27 cellular contexts compared by ENCODE assay signal in genomic region chrX:24748196-24748595, GRCh38.
"Had no signal": no experiment of that assay in that cellular context is flagged by ENCODE, and none has a peak within 500 bp of the region (broad histone marks: within the 10 kb centered on the region; RNA-seq: fewer than 3 reads in every experiment).

No MANE protein-coding gene starts in this region.

- H3K27ac Mint-ChIP-seq: immature natural killer cell; naive thymus-derived CD8-positive, alpha-beta T cell; nephron; stimulated activated memory B cell treated with anti-CD40 and anti-IgM and Interleukin-4, amounts not matched to agents 10 μg/mL and 1 μg/mL and 100 μg/mL, for 72 hours; stimulated activated naive CD8-positive, alpha-beta T cell treated with anti-CD3 and anti-CD28 coated beads, Interleukin-15, amount 100 ng/mL, for 72 hours; type B pancreatic cell had no signal

- H3K4me2 ChIP-seq: smooth muscle cell had no signal

- H3K9me3 Mint-ChIP-seq: immature natural killer cell; naive thymus-derived CD8-positive, alpha-beta T cell; nephron; neural crest cell; stimulated activated memory B cell treated with anti-CD40 and anti-IgM and Interleukin-4, amounts not matched to agents 10 μg/mL and 1 μg/mL and 100 μg/mL, for 72 hours; stimulated activated naive CD8-positive, alpha-beta T cell treated with anti-CD3 and anti-CD28 coated beads, Interleukin-15, amount 100 ng/mL, for 72 hours; type B pancreatic cell had no signal

- H3K9me3 ChIP-seq: left lung, lower lobe of right lung, pancreas, right atrium auricular region, right lobe of liver, tibial nerve, uterus had no signal

- H3K4me1 Mint-ChIP-seq: immature natural killer cell; naive thymus-derived CD8-positive, alpha-beta T cell; neural crest cell; stimulated activated memory B cell treated with anti-CD40 and anti-IgM and Interleukin-4, amounts not matched to agents 10 μg/mL and 1 μg/mL and 100 μg/mL, for 72 hours; stimulated activated naive CD8-positive, alpha-beta T cell treated with anti-CD3 and anti-CD28 coated beads, Interleukin-15, amount 100 ng/mL, for 72 hours had no signal

- H3K27me3 Mint-ChIP-seq: naive thymus-derived CD8-positive, alpha-beta T cell; stimulated activated memory B cell treated with anti-CD40 and anti-IgM and Interleukin-4, amounts not matched to agents 10 μg/mL and 1 μg/mL and 100 μg/mL, for 72 hours; stimulated activated naive CD8-positive, alpha-beta T cell treated with anti-CD3 and anti-CD28 coated beads, Interleukin-15, amount 100 ng/mL, for 72 hours; type B pancreatic cell had no signal

- H3K36me3 Mint-ChIP-seq: immature natural killer cell had no signal

- H3K4me1 ChIP-seq: left lung, lower lobe of right lung, pancreas, right atrium auricular region, right lobe of liver, tibial nerve, uterus had no signal

- DNase-seq: immature natural killer cell; kidney; left colon; left lung; lower lobe of right lung; mammary epithelial cell; mesenchymal stem cell; naive thymus-derived CD8-positive, alpha-beta T cell; nucleus accumbens; pancreas; posterior cingulate gyrus; right lobe of liver; stimulated activated CD4-positive, alpha-beta T cell treated with anti-CD3 and anti-CD28 coated beads, Interleukin-1b, Interleukin-23, amount 100 ng/mL, for 48 hours; stimulated activated CD4-positive, alpha-beta T cell treated with anti-CD3 and anti-CD28 coated beads, Interleukin-2, amount 100 ng/mL, for 48 hours; stimulated activated CD4-positive, alpha-beta T cell treated with anti-CD3 and anti-CD28 coated beads, Interleukin-4, amount 100 ng/mL, for 4 hours; stimulated activated CD8-positive, alpha-beta memory T cell treated with anti-CD3 and anti-CD28 coated beads, Interleukin-4, amount 100 ng/mL, for 48 hours; stimulated activated naive CD4-positive, alpha-beta T cell treated with Interleukin-2 at 50 U/mL for 16 hours; stimulated activated naive CD8-positive, alpha-beta T cell treated with anti-CD3 and anti-CD28 coated beads, Interleukin-15, amount 100 ng/mL, for 72 hours; substantia nigra; uterus had no signal

- ATAC-seq: left colon; left lung; lower lobe of right lung; naive thymus-derived CD8-positive, alpha-beta T cell; pancreas; right lobe of liver; stimulated activated memory B cell treated with anti-CD40 and anti-IgM and Interleukin-4, amounts not matched to agents 10 μg/mL and 1 μg/mL and 100 μg/mL, for 72 hours; stimulated activated naive CD8-positive, alpha-beta T cell treated with anti-CD3 and anti-CD28 coated beads, Interleukin-15, amount 100 ng/mL, for 72 hours had no signal

- H3K4me3 ChIP-seq: left lung, lower lobe of right lung, pancreas, right atrium auricular region, right lobe of liver, smooth muscle cell, tibial nerve, uterus had no signal

- H3K27me3 ChIP-seq: left lung, right lobe of liver, uterus had no signal

- H3K4me3 Mint-ChIP-seq: immature natural killer cell; naive thymus-derived CD8-positive, alpha-beta T cell; nephron; neural crest cell; stimulated activated memory B cell treated with anti-CD40 and anti-IgM and Interleukin-4, amounts not matched to agents 10 μg/mL and 1 μg/mL and 100 μg/mL, for 72 hours; stimulated activated naive CD8-positive, alpha-beta T cell treated with anti-CD3 and anti-CD28 coated beads, Interleukin-15, amount 100 ng/mL, for 72 hours; type B pancreatic cell had no signal

- H3K27ac ChIP-seq: left lung, lower lobe of right lung, pancreas, right atrium auricular region, right lobe of liver, tibial nerve, uterus had no signal

- H3K36me3 ChIP-seq: pancreas, right lobe of liver, uterus had no signal
